8 cellular contexts compared by ENCODE assay signal in the genomic region with DNA sequence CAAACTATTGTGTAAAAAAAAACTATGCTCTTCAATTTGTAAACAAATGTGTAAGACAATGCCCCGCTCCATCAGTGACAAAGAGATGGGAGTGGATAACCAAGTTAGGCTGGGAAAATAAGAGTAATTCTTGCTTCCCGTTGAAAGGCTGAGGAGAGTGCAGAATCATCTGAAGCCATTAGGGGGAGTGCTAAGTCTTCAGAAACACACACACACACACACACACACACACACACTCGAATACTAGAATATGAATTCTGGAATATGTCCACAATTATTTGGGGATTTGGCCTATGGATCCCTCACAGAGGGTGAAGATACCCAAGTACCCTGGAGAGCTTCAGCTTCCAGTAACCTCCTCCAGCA. TPM values are rescaled to one million over a fixed set of nuclear protein-coding genes. Genes with fewer than 3 reads are reported as not detected.
DNase-seq lines count a peak whose midpoint lies in the region; ATAC-seq and TF ChIP-seq lines count a peak whose summit lies in the region.

No MANE protein-coding gene starts in this region.

- H3K27ac ChIP-seq in 22Rv1 (peak overlapping the region; percentile 17; the same call in 1 of the 2 replicates), endodermal cell (ENCODE audit: low read depth, low read length) (no peak overlapping the region)

- TF ChIP-seq CTCF in 22Rv1 (IDR thresholded peaks at IDR 0.05) (peak; percentile 64), endodermal cell (conservative IDR thresholded peaks at IDR 0.05) (no peak), glutamatergic neuron (IDR thresholded peaks at IDR 0.05; ENCODE audit: partially characterized antibody, unreplicated experiment) (no peak)

- ATAC-seq in naive B cell (ENCODE audit: low read depth in 2 of 2): peak in 1 of 2 donors; percentile 26

- H3K27me3 ChIP-seq in endodermal cell (ENCODE audit: control insufficient read depth, insufficient read depth, low read length, poor library complexity, severe bottlenecking): peaks cover 56% of the 10 kb centered on the region

- H3K4me3 ChIP-seq in endodermal cell (ENCODE audit: low read length): no peak overlapping the region

- H3K36me3 Mint-ChIP-seq in endodermal cell (ENCODE audit: low read depth): no peaks in the 10 kb centered on the region
- no peaks in the 10 kb centered on the region for H3K36me3 Mint-ChIP-seq in naive B cell
- H3K36me3 Mint-ChIP-seq in glutamatergic neuron (ENCODE audit: unreplicated experiment): no peaks in the 10 kb centered on the region

- H3K9ac ChIP-seq in endodermal cell (ENCODE audit: extremely low read depth, low read length, poor library complexity, severe bottlenecking): no peak overlapping the region

- no peak overlapping the region for H3K27ac Mint-ChIP-seq in endodermal cell
- no peak overlapping the region for H3K27ac Mint-ChIP-seq in naive B cell
- no peak overlapping the region for H3K27ac Mint-ChIP-seq in glutamatergic neuron (ENCODE audit: unreplicated experiment)

- no peak overlapping the region for H3K4me3 Mint-ChIP-seq in endodermal cell
- peak overlapping the region in 4 of 8 donors; percentile 37 to 83 (median 60) for H3K4me3 Mint-ChIP-seq in naive B cell
- no peak overlapping the region for H3K4me3 Mint-ChIP-seq in glutamatergic neuron (ENCODE audit: unreplicated experiment)

- WGBS in endodermal cell (ENCODE audit: insufficient coverage in 1 of 2, insufficient read length in 1 of 2), 2 experiments: 0 to 22% methylated on average over 1 to 3 of the region's 3 CpGs

- H3K9me3 ChIP-seq in endodermal cell (ENCODE audit: control insufficient read depth, low read length): no peaks in the 10 kb centered on the region

- peaks cover 7% of the 10 kb centered on the region for H3K4me1 ChIP-seq in endodermal cell (ENCODE audit: control insufficient read depth, insufficient read depth, low read length)

- H3K27me3 Mint-ChIP-seq in endodermal cell (ENCODE audit: insufficient read depth) (peaks cover 44% of the 10 kb centered on the region), naive B cell (peaks cover 58 to 64% (median 63%) of the 10 kb centered on the region in 3 donors), glutamatergic neuron (ENCODE audit: unreplicated experiment) (peaks cover 28% of the 10 kb centered on the region)

- peaks cover 14% of the 10 kb centered on the region for H3K4me1 Mint-ChIP-seq in endodermal cell
- H3K4me1 Mint-ChIP-seq in naive B cell: peaks cover 12 to 33% (median 20%) of the 10 kb centered on the region in 3 donors
- H3K4me1 Mint-ChIP-seq in glutamatergic neuron (ENCODE audit: low read depth, unreplicated experiment): peaks cover 6% of the 10 kb centered on the region

- H3K9me3 Mint-ChIP-seq in endodermal cell (no peaks in the 10 kb centered on the region), naive B cell (peaks cover 0 to 2% (median 0%) of the 10 kb centered on the region in 7 donors), glutamatergic neuron (ENCODE audit: unreplicated experiment) (peaks cover 3% of the 10 kb centered on the region)

- no peaks in the 10 kb centered on the region for H3K36me3 ChIP-seq in endodermal cell (ENCODE audit: control insufficient read depth, insufficient read depth, low read length)

- DNase-seq in GM03348 (ENCODE audit: low spot score) (peak; percentile 77), HUDEP-2 (lab: John Stamatoyannopoulos, UW; ENCODE audit: unreplicated experiment in 76 of 76) (peak in 46 of 76 experiments; percentile 3 to 71 (median 32)), OCI-M1 (lab: John Stamatoyannopoulos, UW) (peak; percentile 89), endodermal cell (peak; percentile 72), naive B cell (peak; percentile 9), glutamatergic neuron (no peak), T-helper 9 cell (no peak)

RNA-seq across cellular contexts. Expression of gene ROBO3, which starts 27.8 kb away (rescaled TPM):
- 10 to 100 TPM; 15.3 to 16.2 TPM for total RNA-seq in endodermal cell
- polyA plus RNA-seq in endodermal cell (2013, experiment 1 of 2): 115 TPM
- 77.1 TPM for polyA plus RNA-seq in endodermal cell (2013, experiment 2 of 2)
- 1 to 10 TPM in 1 of 6 donors, under 1 TPM in 3, not detected in 2; 0.21 to 2.0 (median 0.69) TPM for polyA plus RNA-seq in naive B cell (ENCODE audit: low read depth in 6 of 6)
- total RNA-seq in glutamatergic neuron (ENCODE audit: unreplicated experiment): 5.9 TPM

RNA-seq across cellular contexts. Expression of gene MSANTD2, which starts 37.3 kb away (rescaled TPM):
- total RNA-seq in endodermal cell: 10 to 100 TPM; 18.3 to 21.3 TPM
- polyA plus RNA-seq in endodermal cell (2013, experiment 1 of 2): 17.1 TPM
- 16.2 TPM for polyA plus RNA-seq in endodermal cell (2013, experiment 2 of 2)
- 1 to 10 TPM in 5 of 6 donors, not detected in 1; 2.5 to 8.1 (median 3.4) TPM for polyA plus RNA-seq in naive B cell (ENCODE audit: low read depth in 6 of 6)
- total RNA-seq in glutamatergic neuron (ENCODE audit: unreplicated experiment): 22.8 TPM

Comparison
In these comparisons a context has a peak if more than half of its experiments do, and no peak if none do; other contexts are left out.
1. DNase-seq: peak in GM03348 (single experiment), HUDEP-2 (46 of 76), OCI-M1 (single experiment), endodermal cell (single experiment) and naive B cell (single experiment); none in glutamatergic neuron (single experiment) and T-helper 9 cell (single experiment).